Comparison of ENCODE assay signal across 1 cellular context in genomic region chr15:47885921-47886320, GRCh38.
TF ChIP-seq lines count a peak whose summit lies in the region.

No MANE protein-coding gene starts in this region.

TF ChIP-seq in IMR-90, 13 proteins besides CTCF, POLR2A, EP300 and RAD21:
- TF ChIP-seq MXI1 (IDR thresholded peaks at IDR 0.05; ENCODE audit: borderline replicate concordance, low read depth, low read length) = no peak
- TF ChIP-seq SMC3 (IDR thresholded peaks at IDR 0.05; ENCODE audit: low read depth, low read length) = no peak
- no peak for TF ChIP-seq USF2 (IDR thresholded peaks at IDR 0.05; ENCODE audit: low read depth, low read length)
- no peak for TF ChIP-seq CHD1 (IDR thresholded peaks at IDR 0.05; ENCODE audit: low read depth, low read length)
- no peak for TF ChIP-seq FOS (IDR thresholded peaks at IDR 0.05; ENCODE audit: low read depth, low read length)
- no peak for TF ChIP-seq BHLHE40 (IDR thresholded peaks at IDR 0.05; ENCODE audit: low read depth, low read length)
- no peak for TF ChIP-seq RCOR1 (IDR thresholded peaks at IDR 0.05; ENCODE audit: insufficient replicate concordance, low read length)
- no peak for TF ChIP-seq MAFK (IDR thresholded peaks at IDR 0.05; ENCODE audit: low read depth, low read length)
- TF ChIP-seq NFE2L2 (IDR thresholded peaks at IDR 0.05; ENCODE audit: low read depth, low read length) = no peak
- TF ChIP-seq ELK1 (IDR thresholded peaks at IDR 0.05; ENCODE audit: borderline replicate concordance, low read depth, low read length) = no peak
- no peak for TF ChIP-seq CEBPB (IDR thresholded peaks at IDR 0.05; ENCODE audit: low read depth, low read length)
- no peak for TF ChIP-seq RFX5 (IDR thresholded peaks at IDR 0.05; ENCODE audit: low read depth, low read length)
- TF ChIP-seq MAZ (IDR thresholded peaks at IDR 0.05; ENCODE audit: borderline replicate concordance, low read depth, low read length) = no peak
